ENCODE assay signal across 1 cellular context in the genomic region with DNA sequence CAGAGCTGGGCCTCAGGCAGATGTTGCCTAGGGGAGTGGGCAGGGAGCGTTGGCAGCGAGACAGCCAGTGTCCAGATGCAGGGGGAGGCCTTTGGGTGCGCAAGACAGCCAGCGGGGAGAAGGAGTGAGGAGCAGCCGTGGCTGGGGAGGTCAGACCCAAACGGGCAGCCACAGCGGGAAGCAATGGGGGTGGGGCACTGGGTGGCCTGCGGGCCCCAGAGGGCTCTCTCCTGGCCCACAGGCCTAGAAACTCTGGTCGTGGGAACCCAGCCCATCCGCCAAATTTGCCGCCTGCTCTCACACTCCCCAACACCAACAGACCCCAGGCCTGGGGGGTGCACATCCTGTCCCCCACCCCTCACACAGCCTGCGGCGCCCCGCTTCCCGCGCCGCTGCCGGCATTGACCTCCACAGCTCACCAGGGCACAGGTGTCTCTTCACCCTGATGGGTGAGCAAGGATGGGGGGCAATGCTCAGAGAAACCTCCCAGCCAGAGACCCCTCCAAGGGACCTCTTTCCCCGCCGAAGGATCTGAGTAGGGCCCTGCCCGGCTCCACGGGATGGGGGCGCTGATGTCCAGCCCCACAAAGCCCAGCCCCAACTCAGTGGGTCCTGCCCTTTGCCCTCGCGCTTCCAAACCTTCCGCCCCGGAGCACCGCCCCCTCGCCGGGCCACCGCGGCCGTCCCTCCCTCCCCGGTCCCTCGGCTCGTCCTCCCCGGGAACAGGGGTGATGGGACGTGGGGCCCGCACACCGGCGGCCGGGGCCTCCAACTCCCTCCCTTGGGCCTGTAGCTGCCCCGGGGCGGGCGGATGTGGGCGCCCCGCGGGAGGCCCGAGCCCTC.
TF ChIP-seq lines count a peak whose summit lies in the region.

No MANE protein-coding gene starts in this region.

TF ChIP-seq in GM12878, 131 proteins besides CTCF, POLR2A, EP300 and RAD21:
- TF ChIP-seq NR2C1 (IDR thresholded peaks at IDR 0.05) (peak; percentile 69), DPF2 (IDR thresholded peaks at IDR 0.05) (peak; percentile 27; the same call in 1 of the 2 replicates), LARP7 (IDR thresholded peaks at IDR 0.05) (0 out of 2 replicates have a peak, but pooled peaks have one; percentile 43), GATAD2B (conservative IDR thresholded peaks at IDR 0.05; ENCODE audit: low read depth) (peak; percentile 49; the same call in 1 of the 2 replicates), NR2F1 (conservative IDR thresholded peaks at IDR 0.05) (peak; percentile 89), IKZF1 (conservative IDR thresholded peaks at IDR 0.05) (peak; percentile 33), IRF4 (IDR thresholded peaks at IDR 0.05; ENCODE audit: low read depth, low read length) (no peak), YBX1 (IDR thresholded peaks at IDR 0.05) (no peak)
- TF ChIP-seq, protein P1, sequence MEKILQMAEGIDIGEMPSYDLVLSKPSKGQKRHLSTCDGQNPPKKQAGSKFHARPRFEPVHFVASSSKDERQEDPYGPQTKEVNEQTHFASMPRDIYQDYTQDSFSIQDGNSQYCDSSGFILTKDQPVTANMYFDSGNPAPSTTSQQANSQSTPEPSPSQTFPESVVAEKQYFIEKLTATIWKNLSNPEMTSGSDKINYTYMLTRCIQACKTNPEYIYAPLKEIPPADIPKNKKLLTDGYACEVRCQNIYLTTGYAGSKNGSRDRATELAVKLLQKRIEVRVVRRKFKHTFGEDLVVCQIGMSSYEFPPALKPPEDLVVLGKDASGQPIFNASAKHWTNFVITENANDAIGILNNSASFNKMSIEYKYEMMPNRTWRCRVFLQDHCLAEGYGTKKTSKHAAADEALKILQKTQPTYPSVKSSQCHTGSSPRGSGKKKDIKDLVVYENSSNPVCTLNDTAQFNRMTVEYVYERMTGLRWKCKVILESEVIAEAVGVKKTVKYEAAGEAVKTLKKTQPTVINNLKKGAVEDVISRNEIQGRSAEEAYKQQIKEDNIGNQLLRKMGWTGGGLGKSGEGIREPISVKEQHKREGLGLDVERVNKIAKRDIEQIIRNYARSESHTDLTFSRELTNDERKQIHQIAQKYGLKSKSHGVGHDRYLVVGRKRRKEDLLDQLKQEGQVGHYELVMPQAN (conservative IDR thresholded peaks at IDR 0.05): no peak
- TF ChIP-seq, protein P2, sequence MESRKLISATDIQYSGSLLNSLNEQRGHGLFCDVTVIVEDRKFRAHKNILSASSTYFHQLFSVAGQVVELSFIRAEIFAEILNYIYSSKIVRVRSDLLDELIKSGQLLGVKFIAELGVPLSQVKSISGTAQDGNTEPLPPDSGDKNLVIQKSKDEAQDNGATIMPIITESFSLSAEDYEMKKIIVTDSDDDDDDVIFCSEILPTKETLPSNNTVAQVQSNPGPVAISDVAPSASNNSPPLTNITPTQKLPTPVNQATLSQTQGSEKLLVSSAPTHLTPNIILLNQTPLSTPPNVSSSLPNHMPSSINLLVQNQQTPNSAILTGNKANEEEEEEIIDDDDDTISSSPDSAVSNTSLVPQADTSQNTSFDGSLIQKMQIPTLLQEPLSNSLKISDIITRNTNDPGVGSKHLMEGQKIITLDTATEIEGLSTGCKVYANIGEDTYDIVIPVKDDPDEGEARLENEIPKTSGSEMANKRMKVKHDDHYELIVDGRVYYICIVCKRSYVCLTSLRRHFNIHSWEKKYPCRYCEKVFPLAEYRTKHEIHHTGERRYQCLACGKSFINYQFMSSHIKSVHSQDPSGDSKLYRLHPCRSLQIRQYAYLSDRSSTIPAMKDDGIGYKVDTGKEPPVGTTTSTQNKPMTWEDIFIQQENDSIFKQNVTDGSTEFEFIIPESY (IDR thresholded peaks at IDR 0.05): no peak
- TF ChIP-seq, protein P3, sequence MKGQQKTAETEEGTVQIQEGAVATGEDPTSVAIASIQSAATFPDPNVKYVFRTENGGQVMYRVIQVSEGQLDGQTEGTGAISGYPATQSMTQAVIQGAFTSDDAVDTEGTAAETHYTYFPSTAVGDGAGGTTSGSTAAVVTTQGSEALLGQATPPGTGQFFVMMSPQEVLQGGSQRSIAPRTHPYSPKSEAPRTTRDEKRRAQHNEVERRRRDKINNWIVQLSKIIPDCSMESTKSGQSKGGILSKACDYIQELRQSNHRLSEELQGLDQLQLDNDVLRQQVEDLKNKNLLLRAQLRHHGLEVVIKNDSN (IDR thresholded peaks at IDR 0.05; ENCODE audit: borderline replicate concordance, extremely low read length, insufficient read depth, low read depth, low read length): no peak
